8 cellular contexts compared by ENCODE assay signal in genomic region chr17:1487939-1488825, GRCh38. TPM values are rescaled to one million over a fixed set of nuclear protein-coding genes. Genes with fewer than 3 reads are reported as not detected.
A peak's percentile ranks its signal among the peaks of the same experiment; 100 is the strongest.
DNase-seq lines count a peak whose midpoint lies in the region; ATAC-seq and TF ChIP-seq lines count a peak whose summit lies in the region.

No MANE protein-coding gene starts in this region.

- DNase-seq in HUDEP-2 (lab: John Stamatoyannopoulos, UW; ENCODE audit: unreplicated experiment in 76 of 76) (peak in 54 of 76 experiments; percentile 8 to 71 (median 36)), astrocyte of the spinal cord (ENCODE audit: low read depth, low spot score) (peak; percentile 86), hepatic stellate cell (ENCODE audit: low spot score) (peak; percentile 91), psoas muscle (peak; percentile 91), uterus (peak; percentile 87 to 93), Kasumi-1 (lab: John Stamatoyannopoulos, UW) (no peak)
- peak; percentile 68 for DNase-seq in T-helper 2 cell treated with Interferon-gamma antibody and Interleukin-4, amounts not matched to agents 5 μg/mL and 100 μg/mL, for 36 hours (ENCODE audit: low spot score)

- TF ChIP-seq CTCF in astrocyte of the spinal cord (IDR thresholded peaks at IDR 0.05; ENCODE audit: low read depth, low read length) (no peak), psoas muscle (IDR thresholded peaks at IDR 0.05) (no peak), uterus (IDR thresholded peaks at IDR 0.05) (peak in 3 of 4 experiments; percentile 17 to 26 (median 18))

- peak overlapping the region; percentile 63 for H3K27ac Mint-ChIP-seq in T-helper 2 cell treated with Interferon-gamma antibody and Interleukin-4, amounts not matched to agents 5 μg/mL and 100 μg/mL, for 36 hours

- peak; percentile 70 to 84 for TF ChIP-seq POLR2A in uterus (IDR thresholded peaks at IDR 0.05)

- in situ Hi-C loops in astrocyte of the spinal cord (cut with HindIII; ENCODE audit: low sequenced_read_pairs) = no loop called here

- H3K36me3 Mint-ChIP-seq in T-helper 2 cell treated with Interferon-gamma antibody and Interleukin-4, amounts not matched to agents 5 μg/mL and 100 μg/mL, for 36 hours (ENCODE audit: low read depth) = peaks cover 5% of the 10 kb centered on the region

- intact Hi-C loops in psoas muscle (cut with DNase I) (no loop called here), uterus (cut with DNase I; ENCODE audit: low total_unique reads) (no loop called here)

- H3K36me3 ChIP-seq in psoas muscle (ENCODE audit: insufficient read depth in 1 of 2, low read depth in 1 of 2) (peaks cover 0 to 7% of the 10 kb centered on the region in 2 donors), uterus (no peaks in the 10 kb centered on the region)

- peak overlapping the region; percentile 82 for H3K4me3 Mint-ChIP-seq in T-helper 2 cell treated with Interferon-gamma antibody and Interleukin-4, amounts not matched to agents 5 μg/mL and 100 μg/mL, for 36 hours

- ATAC-seq in GM18502 (IDR thresholded peaks at IDR 0.05; ENCODE audit: poor library complexity, unreplicated experiment) (peak; percentile 27), psoas muscle (peak; percentile 72 to 76 (median 74))

- H3K27ac ChIP-seq in psoas muscle (peak overlapping the region; percentile 91), uterus (peak overlapping the region; percentile 98 to 99)

- H3K27me3 ChIP-seq in psoas muscle (ENCODE audit: insufficient read depth in 3 of 3, low read length in 2 of 3) (no peaks in the 10 kb centered on the region), uterus (no peaks in the 10 kb centered on the region)

- peaks cover 3% of the 10 kb centered on the region for H3K27me3 Mint-ChIP-seq in T-helper 2 cell treated with Interferon-gamma antibody and Interleukin-4, amounts not matched to agents 5 μg/mL and 100 μg/mL, for 36 hours (ENCODE audit: low read depth)

- no peaks in the 10 kb centered on the region for H3K9me3 Mint-ChIP-seq in T-helper 2 cell treated with Interferon-gamma antibody and Interleukin-4, amounts not matched to agents 5 μg/mL and 100 μg/mL, for 36 hours

- H3K4me1 ChIP-seq in psoas muscle (peaks cover 54% of the 10 kb centered on the region), uterus (peaks cover 0 to 39% of the 10 kb centered on the region in 2 donors)

- peaks cover 22% of the 10 kb centered on the region for H3K4me1 Mint-ChIP-seq in T-helper 2 cell treated with Interferon-gamma antibody and Interleukin-4, amounts not matched to agents 5 μg/mL and 100 μg/mL, for 36 hours (ENCODE audit: low read depth)

- H3K4me3 ChIP-seq in astrocyte of the spinal cord (ENCODE audit: low read depth, low read length) = peak overlapping the region; percentile 33
- peak overlapping the region; percentile 84 for H3K4me3 ChIP-seq in psoas muscle
- H3K4me3 ChIP-seq in uterus = peak overlapping the region; percentile 47 to 67

- H3K9me3 ChIP-seq in psoas muscle (no peaks in the 10 kb centered on the region), uterus (no peaks in the 10 kb centered on the region)

- 1 to 3% (median 2%) methylated on average over 30 to 72 of the region's 72 CpGs for WGBS in psoas muscle, 3 donors

RNA-seq across cellular contexts. Expression of gene MYO1C, which starts 4.3 kb away (rescaled TPM):
- total RNA-seq in psoas muscle (10 to 100 TPM; 68.1 to 82.7 (median 73.2) TPM), uterus (100 to 1,000 TPM in 2 of 4 donors, 10 to 100 TPM in 2; 89.1 to 276 (median 116) TPM)
- 10 to 100 TPM; 24.0 to 32.7 (median 28.4) TPM for polyA plus RNA-seq in psoas muscle

RNA-seq across cellular contexts. Expression of gene INPP5K, which starts 28.2 kb away (rescaled TPM):
- total RNA-seq in psoas muscle (10 to 100 TPM; 35.7 to 41.8 (median 40.1) TPM), uterus (10 to 100 TPM; 14.1 to 49.3 (median 31.4) TPM)
- 10 to 100 TPM; 25.6 to 45.4 (median 30.9) TPM for polyA plus RNA-seq in psoas muscle

RNA-seq across cellular contexts. Expression of gene CRK, which starts 32.1 kb away (rescaled TPM):
- total RNA-seq in psoas muscle = 10 to 100 TPM; 26.4 to 60.4 (median 33.1) TPM
- polyA plus RNA-seq in psoas muscle = 10 to 100 TPM; 29.7 to 48.0 (median 40.4) TPM
- 100 to 1,000 TPM in 1 of 4 donors, 10 to 100 TPM in 3; 34.6 to 118 (median 57.3) TPM for total RNA-seq in uterus

Comparison
In these comparisons a context has a peak if more than half of its experiments do, and no peak if none do; other contexts are left out.
1. DNase-seq: peak in HUDEP-2 (54 of 76), T-helper 2 cell treated with Interferon-gamma antibody and Interleukin-4, amounts not matched to agents 5 μg/mL and 100 μg/mL, for 36 hours (single experiment), astrocyte of the spinal cord (single experiment), hepatic stellate cell (single experiment), psoas muscle (2 of 2) and uterus (2 of 2); none in Kasumi-1 (0 of 2).
2. H3K4me3 ChIP-seq: peak in every context shown above with its lines; median percentile 84 in psoas muscle; 57 in uterus; 33 in astrocyte of the spinal cord.
3. CTCF ChIP-seq: peak in uterus (3 of 4); none in astrocyte of the spinal cord (single experiment) and psoas muscle (single experiment).